ENCODE assay signal across 1 cellular context in the genomic region with DNA sequence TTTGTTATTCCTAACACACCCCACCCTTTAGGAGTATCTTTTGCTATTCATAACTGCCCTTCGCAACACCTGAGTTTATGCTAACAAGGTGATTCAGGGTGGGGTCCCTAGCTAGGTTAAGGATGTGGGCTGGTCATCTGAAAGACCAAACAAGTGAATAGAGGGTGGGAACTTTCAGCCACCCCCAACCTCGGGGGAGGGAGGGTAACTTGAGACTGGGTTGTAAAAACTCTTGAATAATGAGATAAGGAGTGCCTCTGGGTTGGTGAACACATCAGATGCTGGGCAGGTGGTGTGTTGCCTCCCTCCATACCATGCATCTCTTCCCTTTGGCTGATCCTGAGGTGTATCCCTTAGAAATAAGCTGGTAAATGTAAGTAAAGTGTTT.
A peak's percentile ranks its signal among the peaks of the same experiment; 100 is the strongest.
TF ChIP-seq lines count a peak whose summit lies in the region.

No MANE protein-coding gene starts in this region.

TF ChIP-seq in HEK293, 187 proteins besides CTCF, POLR2A, EP300 and RAD21 (continued from another document):
- TF ChIP-seq ZNF214 (tag by site-specific recombination; IDR thresholded peaks at IDR 0.05; ENCODE audit: borderline replicate concordance): no peak
- TF ChIP-seq ZNF670 (tag by site-specific recombination; IDR thresholded peaks at IDR 0.05; ENCODE audit: low read depth): no peak
- TF ChIP-seq YY1 (tag by site-specific recombination; IDR thresholded peaks at IDR 0.05): no peak
- no peak for TF ChIP-seq ZNF555 (tag by site-specific recombination; conservative IDR thresholded peaks at IDR 0.05)
- peak; percentile 49 for TF ChIP-seq KLF1 (tag by site-specific recombination; IDR thresholded peaks at IDR 0.05)
- TF ChIP-seq ZNF274 (IDR thresholded peaks at IDR 0.05; ENCODE audit: low read length): no peak
- TF ChIP-seq ZNF274 (tag by site-specific recombination; IDR thresholded peaks at IDR 0.05; ENCODE audit: borderline replicate concordance): no peak
